ENCODE assay signal across 1 cellular context in genomic region chr19:3580156-3580955, GRCh38.
A peak's percentile ranks its signal among the peaks of the same experiment; 100 is the strongest.
TF ChIP-seq lines count a peak whose summit lies in the region.

No MANE protein-coding gene starts in this region.

TF ChIP-seq in K562, 482 proteins besides CTCF, POLR2A, EP300 and RAD21 (continued from another document):
- TF ChIP-seq TGIF2 (CRISPR knock-in tag; IDR thresholded peaks at IDR 0.05) (no peak), ZNF197 (CRISPR knock-in tag; IDR thresholded peaks at IDR 0.05; ENCODE audit: low read depth) (no peak), JUNB (CRISPR knock-in tag; conservative IDR thresholded peaks at IDR 0.05) (0 out of 2 replicates have a peak, but pooled peaks have one; percentile 34), NR2C2 (CRISPR knock-in tag; IDR thresholded peaks at IDR 0.05) (no peak), NR2C2 (tag; IDR thresholded peaks at IDR 0.05) (peak; percentile 66), NFE2 (IDR thresholded peaks at IDR 0.05; ENCODE audit: low read depth) (peak; percentile 91), C11orf30 (IDR thresholded peaks at IDR 0.05; ENCODE audit: low read depth) (peak; percentile 83), SOX6 (IDR thresholded peaks at IDR 0.05) (peak; percentile 56; the same call in 1 of the 2 replicates), CBFA2T3 (IDR thresholded peaks at IDR 0.05) (peak; percentile 60), SMARCC2 (IDR thresholded peaks at IDR 0.05; ENCODE audit: low read depth) (peak; percentile 69; the same call in 1 of the 2 replicates), JUN (IDR thresholded peaks at IDR 0.05; ENCODE audit: borderline replicate concordance, low read depth, low read length) (peak; percentile 87), JUN (CRISPR knock-in tag; IDR thresholded peaks at IDR 0.05; ENCODE audit: borderline replicate concordance) (peak; percentile 22; the same call in 1 of the 2 replicates), ZNF592 (IDR thresholded peaks at IDR 0.05) (0 out of 2 replicates have a peak, but pooled peaks have one; percentile 46), HDAC1 (IDR thresholded peaks at IDR 0.05) (peak in 1 of 2 experiments; percentile 91; a peak in 2 of 4 replicates), RERE (CRISPR knock-in tag; IDR thresholded peaks at IDR 0.05; ENCODE audit: borderline replicate concordance) (no peak), JUND (IDR thresholded peaks at IDR 0.05; ENCODE audit: borderline replicate concordance, low read depth, low read length) (peak; percentile 91), JUND (tag; IDR thresholded peaks at IDR 0.05; ENCODE audit: borderline replicate concordance, low read depth, low read length) (peak; percentile 89; the same call in 2 of the 3 replicates), ZC3H11A (IDR thresholded peaks at IDR 0.05; ENCODE audit: low read depth, low read length) (no peak), WHSC1 (IDR thresholded peaks at IDR 0.05; ENCODE audit: low read length) (no peak), ZNF551 (CRISPR knock-in tag; IDR thresholded peaks at IDR 0.05) (no peak), ZNF707 (CRISPR knock-in tag; conservative IDR thresholded peaks at IDR 0.05) (no peak)
TF ChIP-seq in K562: peak in this region for 62.
